In genomic region chr7:17009007-17009719, GRCh38 we compare ENCODE assay signal across 9 cellular contexts.
A peak's percentile ranks its signal among the peaks of the same experiment; 100 is the strongest.
DNase-seq lines count a peak whose midpoint lies in the region; ATAC-seq lines count a peak whose summit lies in the region.
"Had no signal": no experiment of that assay in that cellular context is flagged by ENCODE, and none has a peak within 500 bp of the region (broad histone marks: within the 10 kb centered on the region; RNA-seq: fewer than 3 reads in every experiment).

No MANE protein-coding gene starts in this region.

- H3K4me1 Mint-ChIP-seq in activated T-cell treated with anti-CD3 and anti-CD28 coated beads, Interleukin-2, amount 50 U/mL, for 72 hours (ENCODE audit: low read depth) = peaks cover 28% of the 10 kb centered on the region

- H3K4me3 Mint-ChIP-seq in activated T-cell treated with anti-CD3 and anti-CD28 coated beads, Interleukin-2, amount 50 U/mL, for 72 hours = no peak overlapping the region

- ATAC-seq in activated T-cell treated with anti-CD3 and anti-CD28 coated beads, Interleukin-2, amount 50 U/mL, for 72 hours (replicated peaks in 1 of 2) = peak; percentile 28 to 46
- ATAC-seq in Right ventricle myocardium superior (ENCODE audit: poor library complexity) = peak; percentile 82
- ATAC-seq in aorta (ENCODE audit: low FRiP score) = peak; percentile 66
- ATAC-seq in HG03280 (IDR thresholded peaks at IDR 0.05; ENCODE audit: unreplicated experiment) = no peak

- H3K4me1 ChIP-seq in aorta (ENCODE audit: control insufficient read depth in 1 of 2, insufficient read depth in 2 of 2, low read length in 2 of 2) = peaks cover 0 to 3% of the 10 kb centered on the region in 2 donors

- DNase-seq in activated T-cell treated with anti-CD3 and anti-CD28 coated beads, Interleukin-2, amount 50 U/mL, for 72 hours = no peak
- no peak for DNase-seq in activated T-cell treated with anti-CD3 and anti-CD28 coated beads, Interleukin-2, amount 50 U/mL, for 48 hours
- DNase-seq in RPMI7951 (ENCODE audit: low read depth) = peak; percentile 42
- no peak for DNase-seq in Right ventricle myocardium superior
- no peak for DNase-seq in aorta
- no peak for DNase-seq in iPS-NIHi7 (ENCODE audit: extremely low spot score)
- DNase-seq in activated CD4-positive, alpha-beta T cell treated with anti-CD3 and anti-CD28 coated beads for 1 hour = no peak
- DNase-seq: NCI-H2107 had no signal

- peaks cover 6% of the 10 kb centered on the region for H3K27me3 Mint-ChIP-seq in activated T-cell treated with anti-CD3 and anti-CD28 coated beads, Interleukin-2, amount 50 U/mL, for 72 hours (ENCODE audit: low read depth)

- no peak overlapping the region for H3K27ac ChIP-seq in aorta (ENCODE audit: low read depth in 1 of 2, low read length in 2 of 2)

- no peak overlapping the region for H3K4me3 ChIP-seq in aorta (ENCODE audit: low read length in 2 of 2)

- intact Hi-C loops in Right ventricle myocardium superior (cut with DNase I) (no loop called here), aorta (cut with DNase I) (no loop called here)

- WGBS in aorta, 2 donors = 32 to 33% methylated on average over 4 of the region's 4 CpGs

- no peaks in the 10 kb centered on the region for H3K9me3 Mint-ChIP-seq in activated T-cell treated with anti-CD3 and anti-CD28 coated beads, Interleukin-2, amount 50 U/mL, for 72 hours

- no peaks in the 10 kb centered on the region for H3K36me3 ChIP-seq in aorta (ENCODE audit: control insufficient read depth in 1 of 2, insufficient read depth in 2 of 2, low read length in 1 of 2)

- H3K27ac Mint-ChIP-seq in activated T-cell treated with anti-CD3 and anti-CD28 coated beads, Interleukin-2, amount 50 U/mL, for 72 hours = no peak overlapping the region

- no peaks in the 10 kb centered on the region for H3K36me3 Mint-ChIP-seq in activated T-cell treated with anti-CD3 and anti-CD28 coated beads, Interleukin-2, amount 50 U/mL, for 72 hours (ENCODE audit: insufficient read depth in 2 of 2)

- no peaks in the 10 kb centered on the region for H3K27me3 ChIP-seq in aorta (ENCODE audit: control insufficient read depth in 1 of 2, insufficient read depth in 2 of 2, low read length in 1 of 2)

- H3K9me3 ChIP-seq in aorta (ENCODE audit: control insufficient read depth, low read length) = no peaks in the 10 kb centered on the region
